ENCODE assay signal across 12 cellular contexts in genomic region chr22:18091478-18091877, GRCh38. TPM values are rescaled to one million over a fixed set of nuclear protein-coding genes. Genes with fewer than 3 reads are reported as not detected.
A peak's percentile ranks its signal among the peaks of the same experiment; 100 is the strongest.
DNase-seq lines count a peak whose midpoint lies in the region; ATAC-seq and TF ChIP-seq lines count a peak whose summit lies in the region.
"Had no signal": no experiment of that assay in that cellular context is flagged by ENCODE, and none has a peak within 500 bp of the region (broad histone marks: within the 10 kb centered on the region; RNA-seq: fewer than 3 reads in every experiment).

No MANE protein-coding gene starts in this region.

- DNase-seq in CD8-positive, alpha-beta T cell: no peak
- no peak for DNase-seq in activated CD4-positive, alpha-beta memory T cell treated with anti-CD3 and anti-CD28 coated beads, Interleukin-2, amount 10 ng/mL, durations not matched to agents 7 days and 5 days
- DNase-seq in heart left ventricle: no peak
- DNase-seq in sciatic nerve (ENCODE audit: low spot score): no peak
- no peak for DNase-seq in head of caudate nucleus
- no peak for DNase-seq in caudate nucleus (lab: John Stamatoyannopoulos, UW)
- no peak for DNase-seq in EL
- DNase-seq: DMS53, NCI-H82 had no signal

- 50 to 70% (median 58%) methylated on average over 7 of the region's 7 CpGs for WGBS in heart left ventricle, 4 donors

- peaks cover 11% of the 10 kb centered on the region for H3K4me1 Mint-ChIP-seq in CD8-positive, alpha-beta T cell (ENCODE audit: low read depth)
- peaks cover 39% of the 10 kb centered on the region for H3K4me1 Mint-ChIP-seq in activated CD4-positive, alpha-beta memory T cell treated with anti-CD3 and anti-CD28 coated beads, Interleukin-2, amount 10 ng/mL, durations not matched to agents 7 days and 5 days

- intact Hi-C loops in CD8-positive, alpha-beta T cell (cut with DNase I, micrococcal nuclease): no loop called here
- intact Hi-C loops in heart left ventricle (cut with DNase I): loop anchor here in 1 of 10 donors (10.0 kb wide), 1 partner anchor 1763 kb away; the partner anchor contains the start of genes GNB1L and RTL10
- intact Hi-C loops in sciatic nerve (cut with DNase I): no loop called here
- intact Hi-C loops in head of caudate nucleus (cut with DNase I): no loop called here

- no peaks in the 10 kb centered on the region for H3K27me3 Mint-ChIP-seq in CD8-positive, alpha-beta T cell (ENCODE audit: low read depth)
- H3K27me3 Mint-ChIP-seq in activated CD4-positive, alpha-beta memory T cell treated with anti-CD3 and anti-CD28 coated beads, Interleukin-2, amount 10 ng/mL, durations not matched to agents 7 days and 5 days: no peaks in the 10 kb centered on the region
- H3K27me3 Mint-ChIP-seq: activated CD4-positive, alpha-beta T cell treated with anti-CD3 and anti-CD28 coated beads, Interleukin-2, amount 10 ng/mL, durations not matched to agents 24 days and 14 days; dendritic cell treated with granulocyte-macrophage colony-stimulating factor and Interleukin-4, amounts not matched to agents 40 ng/mL and 50 ng/mL, for 4 days had no signal

- no peak overlapping the region for H3K4me3 ChIP-seq in CD8-positive, alpha-beta T cell (ENCODE audit: low read depth, low read length)
- H3K4me3 ChIP-seq in heart left ventricle: peak overlapping the region in 11 of 12 donors; percentile 6 to 46 (median 42)

- H3K27me3 ChIP-seq in CD8-positive, alpha-beta T cell (ENCODE audit: insufficient read depth, low read length): no peaks in the 10 kb centered on the region
- no peaks in the 10 kb centered on the region for H3K27me3 ChIP-seq in heart left ventricle

- H3K27ac ChIP-seq in CD8-positive, alpha-beta T cell (ENCODE audit: low read depth, low read length): peak overlapping the region; percentile 37
- peak overlapping the region; percentile 87 to 97 (median 92) for H3K27ac ChIP-seq in heart left ventricle
- H3K27ac ChIP-seq in caudate nucleus (ENCODE audit: low read depth, low read length): no peak overlapping the region

- CTCF ChIA-PET in CD8-positive, alpha-beta T cell (lab: Charles Lee): no interaction called here
- CTCF ChIA-PET in activated CD4-positive, alpha-beta memory T cell treated with anti-CD3 and anti-CD28 coated beads, Interleukin-2, amount 10 ng/mL, durations not matched to agents 7 days and 5 days (lab: Charles Lee): interaction anchor here (0.7 to 1.3 kb wide), 3 partner anchors 9 to 58 kb away, joined by 3 read pairs; partner anchors contain the start of genes PEX26 and USP18

- H3K36me3 ChIP-seq in CD8-positive, alpha-beta T cell (ENCODE audit: insufficient read depth, low read length): peaks cover 28% of the 10 kb centered on the region
- peaks cover 0 to 38% (median 30%) of the 10 kb centered on the region in 9 donors for H3K36me3 ChIP-seq in heart left ventricle

- TF ChIP-seq CTCF in CD8-positive, alpha-beta T cell (IDR thresholded peaks at IDR 0.05): no peak
- no peak for TF ChIP-seq CTCF in heart left ventricle (IDR thresholded peaks at IDR 0.05)

- H3K4me1 ChIP-seq in CD8-positive, alpha-beta T cell (ENCODE audit: insufficient read depth, low read length): no peaks in the 10 kb centered on the region
- peaks cover 2 to 40% (median 19%) of the 10 kb centered on the region in 12 donors for H3K4me1 ChIP-seq in heart left ventricle

- H3K4me3 Mint-ChIP-seq in CD8-positive, alpha-beta T cell: peak overlapping the region; percentile 78
- H3K4me3 Mint-ChIP-seq in activated CD4-positive, alpha-beta memory T cell treated with anti-CD3 and anti-CD28 coated beads, Interleukin-2, amount 10 ng/mL, durations not matched to agents 7 days and 5 days: peak overlapping the region; percentile 75
- H3K4me3 Mint-ChIP-seq: dendritic cell treated with granulocyte-macrophage colony-stimulating factor and Interleukin-4, amounts not matched to agents 40 ng/mL and 50 ng/mL, for 4 days had no signal

- TF ChIP-seq POLR2A in heart left ventricle (IDR thresholded peaks at IDR 0.05): no peak

- H3K27ac Mint-ChIP-seq in CD8-positive, alpha-beta T cell: peak overlapping the region; percentile 88
- H3K27ac Mint-ChIP-seq in activated CD4-positive, alpha-beta memory T cell treated with anti-CD3 and anti-CD28 coated beads, Interleukin-2, amount 10 ng/mL, durations not matched to agents 7 days and 5 days: peak overlapping the region; percentile 82
- H3K27ac Mint-ChIP-seq: dendritic cell treated with granulocyte-macrophage colony-stimulating factor and Interleukin-4, amounts not matched to agents 40 ng/mL and 50 ng/mL, for 4 days had no signal

- ATAC-seq in CD8-positive, alpha-beta T cell: peak; percentile 17
- ATAC-seq in heart left ventricle (peak; percentile 4 to 18 (median 10)), sciatic nerve (peak; percentile 67), HG02623 (IDR thresholded peaks at IDR 0.05; ENCODE audit: unreplicated experiment) (no peak)

- peaks cover 68% of the 10 kb centered on the region for H3K36me3 Mint-ChIP-seq in CD8-positive, alpha-beta T cell
- peaks cover 65% of the 10 kb centered on the region for H3K36me3 Mint-ChIP-seq in activated CD4-positive, alpha-beta memory T cell treated with anti-CD3 and anti-CD28 coated beads, Interleukin-2, amount 10 ng/mL, durations not matched to agents 7 days and 5 days (ENCODE audit: low read depth)

- H3K9me3 ChIP-seq in CD8-positive, alpha-beta T cell (ENCODE audit: low read length): no peaks in the 10 kb centered on the region
- H3K9me3 ChIP-seq in heart left ventricle: no peaks in the 10 kb centered on the region

- H3K9me3 Mint-ChIP-seq in CD8-positive, alpha-beta T cell: no peaks in the 10 kb centered on the region
- H3K9me3 Mint-ChIP-seq in activated CD4-positive, alpha-beta memory T cell treated with anti-CD3 and anti-CD28 coated beads, Interleukin-2, amount 10 ng/mL, durations not matched to agents 7 days and 5 days: no peaks in the 10 kb centered on the region
- H3K9me3 Mint-ChIP-seq: activated CD4-positive, alpha-beta T cell treated with anti-CD3 and anti-CD28 coated beads, Interleukin-2, amount 10 ng/mL, durations not matched to agents 24 days and 14 days; dendritic cell treated with granulocyte-macrophage colony-stimulating factor and Interleukin-4, amounts not matched to agents 40 ng/mL and 50 ng/mL, for 4 days had no signal

- POLR2A ChIA-PET in CD8-positive, alpha-beta T cell (lab: Charles Lee): no interaction called here
- POLR2A ChIA-PET in activated CD4-positive, alpha-beta memory T cell treated with anti-CD3 and anti-CD28 coated beads, Interleukin-2, amount 10 ng/mL, durations not matched to agents 7 days and 5 days (lab: Charles Lee): interaction anchor here (0.8 to 9.1 kb wide), 3 partner anchors 9 to 314 kb away, joined by 3 to 72 read pairs (median 3); partner anchors contain the start of gene PEX26

RNA-seq across cellular contexts. Expression of gene PEX26, which starts 13.7 kb away (rescaled TPM):
- 10 to 100 TPM; 22.5 to 23.0 TPM for total RNA-seq in CD8-positive, alpha-beta T cell
- 10 to 100 TPM; 35.5 to 35.9 TPM for total RNA-seq in activated CD4-positive, alpha-beta memory T cell treated with anti-CD3 and anti-CD28 coated beads, Interleukin-2, amount 10 ng/mL, durations not matched to agents 7 days and 5 days
- total RNA-seq in heart left ventricle (10 to 100 TPM; 15.8 to 27.3 (median 22.0) TPM), sciatic nerve (25.9 TPM)
- 10 to 100 TPM; 11.7 to 21.9 TPM for polyA plus RNA-seq in heart left ventricle

RNA-seq across cellular contexts. Expression of gene TUBA8, which starts 19.1 kb away (rescaled TPM):
- 1 to 10 TPM; 1.3 to 1.4 TPM for total RNA-seq in CD8-positive, alpha-beta T cell
- 1 to 10 TPM in 1 of 2 experiments, under 1 TPM in 1; 0.88 to 1.4 TPM for total RNA-seq in activated CD4-positive, alpha-beta memory T cell treated with anti-CD3 and anti-CD28 coated beads, Interleukin-2, amount 10 ng/mL, durations not matched to agents 7 days and 5 days
- 100 to 1,000 TPM in 4 of 9 donors, 10 to 100 TPM in 5; 56.3 to 183 (median 92.2) TPM for total RNA-seq in heart left ventricle
- polyA plus RNA-seq in heart left ventricle: 100 to 1,000 TPM in 1 of 2 donors, 10 to 100 TPM in 1; 44.1 to 338 TPM
- total RNA-seq in sciatic nerve: 3.7 TPM

RNA-seq across cellular contexts. Expression of gene USP18, which starts 58.5 kb away (rescaled TPM):
- 1 to 10 TPM; 2.0 to 2.9 TPM for total RNA-seq in CD8-positive, alpha-beta T cell
- total RNA-seq in activated CD4-positive, alpha-beta memory T cell treated with anti-CD3 and anti-CD28 coated beads, Interleukin-2, amount 10 ng/mL, durations not matched to agents 7 days and 5 days: 10 to 100 TPM; 74.6 to 75.1 TPM
- total RNA-seq in heart left ventricle (1 to 10 TPM; 2.0 to 7.2 (median 3.4) TPM), sciatic nerve (5.2 TPM)
- 1 to 10 TPM; 2.6 to 2.8 TPM for polyA plus RNA-seq in heart left ventricle

Comparison
In these comparisons a context has a peak if more than half of its experiments do, and no peak if none do; other contexts are left out.
1. RNA of gene TUBA8, which starts 19.1 kb away (total RNA-seq): 56.3 to 183 TPM in heart left ventricle; 3.7 TPM in sciatic nerve (single experiment), 1.3 to 1.4 TPM in CD8-positive, alpha-beta T cell and 0.88 to 1.4 TPM in activated CD4-positive, alpha-beta memory T cell treated with anti-CD3 and anti-CD28 coated beads, Interleukin-2, amount 10 ng/mL, durations not matched to agents 7 days and 5 days; every median in the first group is over 10 times any median in the second.
2. RNA of gene USP18, which starts 58.5 kb away (total RNA-seq): 74.6 to 75.1 TPM in activated CD4-positive, alpha-beta memory T cell treated with anti-CD3 and anti-CD28 coated beads, Interleukin-2, amount 10 ng/mL, durations not matched to agents 7 days and 5 days; 5.2 TPM in sciatic nerve (single experiment), 2.0 to 7.2 TPM in heart left ventricle and 2.0 to 2.9 TPM in CD8-positive, alpha-beta T cell; every median in the first group is over 4 times any median in the second.